9 cellular contexts compared by ENCODE assay signal in genomic region chr3:47443611-47443995, GRCh38. TPM values are rescaled to one million over a fixed set of nuclear protein-coding genes. Genes with fewer than 3 reads are reported as not detected.
A peak's percentile ranks its signal among the peaks of the same experiment; 100 is the strongest.
DNase-seq lines count a peak whose midpoint lies in the region; ATAC-seq, FAIRE-seq and TF ChIP-seq lines count a peak whose summit lies in the region.
"Had no signal": no experiment of that assay in that cellular context is flagged by ENCODE, and none has a peak within 500 bp of the region (broad histone marks: within the 10 kb centered on the region; RNA-seq: fewer than 3 reads in every experiment).

No MANE protein-coding gene starts in this region.

- intact Hi-C loops in HepG2 (cut with micrococcal nuclease; ENCODE audit: unreplicated experiment), result no loop called here
- intact Hi-C loops in stomach (cut with DNase I; ENCODE audit: low total_unique reads), result no loop called here

- H3K36me3 ChIP-seq in HUES6 (ENCODE audit: control insufficient read depth, insufficient read depth, low read length), result peaks cover 32% of the 10 kb centered on the region
- H3K36me3 ChIP-seq in bronchial epithelial cell (ENCODE audit: control insufficient read depth, insufficient read depth, low read length), result peaks cover 13% of the 10 kb centered on the region
- H3K36me3 ChIP-seq in HepG2 (replicated peaks in 1 of 2; ENCODE audit: control insufficient read depth in 1 of 2, insufficient read depth in 2 of 2, low read length in 2 of 2), result peaks cover 0 to 10% of the 10 kb centered on the region in 2 experiments; a peak in 4 of 5 replicates
- peaks cover 10 to 41% (median 34%) of the 10 kb centered on the region in 4 donors for H3K36me3 ChIP-seq in stomach

- POLR2A ChIA-PET in HepG2 (lab: Yijun Ruan, JAX), result interaction anchor here (0.6 to 5.9 kb wide), 14 partner anchors 9 to 161 kb away, joined by 3 to 34 read pairs (median 4); partner anchors contain the start of genes PTPN23 and SCAP

- peak; percentile 83 for DNase-seq in bronchial epithelial cell (ENCODE audit: low read depth)
- peak; percentile 87 for DNase-seq in HepG2 (ENCODE audit: low spot score)
- DNase-seq in stomach, result peak; percentile 53
- DNase-seq in stimulated activated naive CD4-positive, alpha-beta T cell treated with Interleukin-2 at 50 U/mL for 16 hours (lab: John Stamatoyannopoulos, UW), result no peak
- DNase-seq: NCI-H187 had no signal

- H3K27me3 ChIP-seq in HUES6 (ENCODE audit: control insufficient read depth, insufficient read depth, low read length), result no peaks in the 10 kb centered on the region
- H3K27me3 ChIP-seq in bronchial epithelial cell (ENCODE audit: control insufficient read depth, insufficient read depth, low read length), result no peaks in the 10 kb centered on the region
- H3K27me3 ChIP-seq in HepG2 (ENCODE audit: control insufficient read depth in 1 of 2, insufficient read depth in 2 of 2, low read length in 2 of 2), result no peaks in the 10 kb centered on the region
- no peaks in the 10 kb centered on the region for H3K27me3 ChIP-seq in stomach

- TF ChIP-seq EP300 in HepG2 (IDR thresholded peaks at IDR 0.05; ENCODE audit: low read depth in 2 of 2, low read length in 2 of 2) (peak in 1 of 2 experiments; percentile 46; a peak in 1 of 4 replicates), HepG2 (CRISPR knock-in tag; IDR thresholded peaks at IDR 0.05; ENCODE audit: borderline replicate concordance) (no peak), stomach (IDR thresholded peaks at IDR 0.05) (no peak)

- H3K9ac ChIP-seq in HUES6 (ENCODE audit: low read length) (peak overlapping the region; percentile 17), HepG2 (ENCODE audit: insufficient read depth, low read depth, low read length) (peak overlapping the region; percentile 66)

- in situ Hi-C loops in HepG2 (cut with HindIII; ENCODE audit: extremely low pct_ligation_motif_present, low pct_unique_long_range_greater_than_20kb), result no loop called here

- no peak overlapping the region for H3K4me3 ChIP-seq in HUES6 (ENCODE audit: low read depth, low read length)
- peak overlapping the region; percentile 2 for H3K4me3 ChIP-seq in bronchial epithelial cell (ENCODE audit: low read depth, low read length)
- H3K4me3 ChIP-seq in HepG2 (replicated peaks in 1 of 3; ENCODE audit: insufficient read depth in 1 of 3, low read depth in 2 of 3, low read length in 3 of 3), result peak overlapping the region; percentile 23 to 69 (median 39); a peak in 5 of 6 replicates
- H3K4me3 ChIP-seq in stomach, result no peak overlapping the region

- no peak for TF ChIP-seq RAD21 in HepG2 (CRISPR knock-in tag; IDR thresholded peaks at IDR 0.05)

- peak overlapping the region; percentile 96 for H3K4me2 ChIP-seq in HepG2 (ENCODE audit: low read depth, low read length)

- peak; percentile 86 for ATAC-seq in HepG2
- ATAC-seq in HG03097 (IDR thresholded peaks at IDR 0.05; ENCODE audit: low FRiP score, unreplicated experiment), result no peak
- no peak for ATAC-seq in GM19455 (IDR thresholded peaks at IDR 0.05; ENCODE audit: unreplicated experiment)
- ATAC-seq in GM21528 (IDR thresholded peaks at IDR 0.05; ENCODE audit: low FRiP score, unreplicated experiment), result no peak

- no TSS peak for BruUV-seq in HepG2 (replicated peaks; lab: Mats Ljungman, UMichigan)

- CTCF ChIA-PET in HepG2 (lab: Yijun Ruan, JAX; ENCODE audit: low intra/inter-chr PET ratio, low total read pairs), result interaction anchor here (1.2 kb wide), 1 partner anchor 32 kb away, joined by 4 read pairs; the partner anchor contains the start of gene SCAP

- no peak overlapping the region for H2AFZ ChIP-seq in HepG2 (ENCODE audit: low read length)

- no peak for TF ChIP-seq CTCF in bronchial epithelial cell (IDR thresholded peaks at IDR 0.05; ENCODE audit: insufficient read depth, low read length, severe bottlenecking)
- TF ChIP-seq CTCF in HepG2 (CRISPR knock-in tag; IDR thresholded peaks at IDR 0.05), result no peak
- TF ChIP-seq CTCF in stomach (IDR thresholded peaks at IDR 0.05), result no peak

- TF ChIP-seq POLR2A in HepG2 (IDR thresholded peaks at IDR 0.05; ENCODE audit: insufficient read depth in 1 of 2, low read depth in 2 of 2, low read length in 2 of 2) (peak in 1 of 2 experiments; percentile 45; a peak in 1 of 4 replicates), stomach (IDR thresholded peaks at IDR 0.05) (no peak)

- H3K27ac ChIP-seq in HUES6 (ENCODE audit: low read depth, low read length), result no peak overlapping the region; the same call in 1 of the 2 replicates
- H3K27ac ChIP-seq in HepG2 (ENCODE audit: extremely low read length, insufficient read depth, low read length), result peak overlapping the region; percentile 88
- H3K27ac ChIP-seq in stomach, result peak overlapping the region; percentile 60 to 87 (median 85)

- H4K20me1 ChIP-seq in HepG2 (ENCODE audit: insufficient read depth, low read length), result no peaks in the 10 kb centered on the region

- H3K4me1 ChIP-seq in HUES6 (ENCODE audit: control insufficient read depth, insufficient read depth, low read length) (peaks cover 12% of the 10 kb centered on the region), HepG2 (ENCODE audit: insufficient read depth, low read length) (peaks cover 54% of the 10 kb centered on the region), stomach (peaks cover 26 to 42% (median 34%) of the 10 kb centered on the region in 4 donors)

- H3K79me2 ChIP-seq in HepG2 (ENCODE audit: insufficient read depth, low read length), result peaks cover 49% of the 10 kb centered on the region

- WGBS in HepG2 (ENCODE audit: low lambda C conversion rate), result 0% methylated on average over 3 of the region's 5 CpGs
- WGBS in stomach, 5 donors, result 14 to 40% (median 25%) methylated on average over 5 of the region's 5 CpGs

- H3K9me3 ChIP-seq in HUES6 (ENCODE audit: control insufficient read depth, insufficient read depth, low read depth, low read length) (no peaks in the 10 kb centered on the region), HepG2 (ENCODE audit: low read length) (no peaks in the 10 kb centered on the region), stomach (no peaks in the 10 kb centered on the region)

- FAIRE-seq in bronchial epithelial cell (lab: Jason Lieb, UNC) (no peak), HepG2 (lab: Jason Lieb, UNC) (peak; percentile 76)

TF ChIP-seq in HepG2, 621 proteins besides CTCF, POLR2A, EP300 and RAD21 (continues in another document):
- TF ChIP-seq TOE1 (CRISPR knock-in tag; IDR thresholded peaks at IDR 0.05) (no peak), RBM22 (optimal IDR thresholded peaks at IDR 0.05; ENCODE audit: low read length) (no peak), ZNF672 (CRISPR knock-in tag; IDR thresholded peaks at IDR 0.05) (no peak), CREB1 (IDR thresholded peaks at IDR 0.05) (no peak), CREB1 (CRISPR knock-in tag; IDR thresholded peaks at IDR 0.05) (0 out of 2 replicates have a peak, but pooled peaks have one; percentile 10), SUZ12 (IDR thresholded peaks at IDR 0.05; ENCODE audit: low read depth, low read length) (no peak), NR1H2 (CRISPR knock-in tag; IDR thresholded peaks at IDR 0.05; ENCODE audit: borderline replicate concordance, low read depth) (no peak), ZMYM2 (CRISPR knock-in tag; IDR thresholded peaks at IDR 0.05) (no peak)
- TF ChIP-seq, protein P1, sequence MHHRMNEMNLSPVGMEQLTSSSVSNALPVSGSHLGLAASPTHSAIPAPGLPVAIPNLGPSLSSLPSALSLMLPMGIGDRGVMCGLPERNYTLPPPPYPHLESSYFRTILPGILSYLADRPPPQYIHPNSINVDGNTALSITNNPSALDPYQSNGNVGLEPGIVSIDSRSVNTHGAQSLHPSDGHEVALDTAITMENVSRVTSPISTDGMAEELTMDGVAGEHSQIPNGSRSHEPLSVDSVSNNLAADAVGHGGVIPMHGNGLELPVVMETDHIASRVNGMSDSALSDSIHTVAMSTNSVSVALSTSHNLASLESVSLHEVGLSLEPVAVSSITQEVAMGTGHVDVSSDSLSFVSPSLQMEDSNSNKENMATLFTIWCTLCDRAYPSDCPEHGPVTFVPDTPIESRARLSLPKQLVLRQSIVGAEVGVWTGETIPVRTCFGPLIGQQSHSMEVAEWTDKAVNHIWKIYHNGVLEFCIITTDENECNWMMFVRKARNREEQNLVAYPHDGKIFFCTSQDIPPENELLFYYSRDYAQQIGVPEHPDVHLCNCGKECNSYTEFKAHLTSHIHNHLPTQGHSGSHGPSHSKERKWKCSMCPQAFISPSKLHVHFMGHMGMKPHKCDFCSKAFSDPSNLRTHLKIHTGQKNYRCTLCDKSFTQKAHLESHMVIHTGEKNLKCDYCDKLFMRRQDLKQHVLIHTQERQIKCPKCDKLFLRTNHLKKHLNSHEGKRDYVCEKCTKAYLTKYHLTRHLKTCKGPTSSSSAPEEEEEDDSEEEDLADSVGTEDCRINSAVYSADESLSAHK (CRISPR knock-in tag; IDR thresholded peaks at IDR 0.05; ENCODE audit: borderline replicate concordance), result no peak

RNA-seq across cellular contexts. Expression of gene SCAP, which starts 32.1 kb away (rescaled TPM):
- total RNA-seq in bronchial epithelial cell (55.0 and 78.6 TPM in 2 replicates), HepG2 (2016; rRNA removed; fragmentation: Illumina TruSeq; extraction: Trizol) (24.0 and 53.3 TPM in 2 replicates), stomach (100 to 1,000 TPM in 1 of 5 donors, 10 to 100 TPM in 4; 44.9 to 223 (median 56.2) TPM)
- 52.3 and 54.3 TPM in 2 replicates for total RNA-seq in HepG2 (2016; cell fraction: cytosol; rRNA removed; fragmentation: Illumina TruSeq; extraction: Trizol; ENCODE audit: low read depth)
- 21.9 and 52.8 TPM in 2 replicates for total RNA-seq in HepG2 (2016; cell fraction: insoluble cytoplasmic fraction; rRNA removed; fragmentation: Illumina TruSeq; extraction: Trizol)
- 34.5 and 35.0 TPM in 2 replicates for total RNA-seq in HepG2 (2016; cell fraction: membrane; rRNA removed; fragmentation: Illumina TruSeq; extraction: Trizol)
- total RNA-seq in HepG2 (2016; cell fraction: nucleus; rRNA removed; fragmentation: Illumina TruSeq; extraction: Trizol), result 54.5 and 63.6 TPM in 2 replicates
- polyA plus RNA-seq in HepG2 (2011; rRNA removed) (40.4 and 58.7 TPM in 2 replicates), stomach (10 to 100 TPM; 15.6 to 30.3 (median 24.0) TPM)
- polyA plus RNA-seq in HepG2 (2011; cell fraction: cytosol; rRNA removed), result 31.5 and 35.0 TPM in 2 replicates
- polyA plus RNA-seq in HepG2 (2011; cell fraction: nucleus; rRNA removed), result 134 and 142 TPM in 2 replicates
- 70.2 and 73.6 TPM in 2 replicates for polyA plus RNA-seq in HepG2 (2012)
- polyA plus RNA-seq in HepG2 (2016; cell fraction: cytosol; fragmentation: Illumina TruSeq; extraction: Trizol; ENCODE audit: low read depth), result 6.4 and 7.0 TPM in 2 replicates
- polyA plus RNA-seq in HepG2 (2016; cell fraction: insoluble cytoplasmic fraction; fragmentation: Illumina TruSeq; extraction: Trizol; ENCODE audit: low read depth), result 18.1 and 20.4 TPM in 2 replicates
- polyA plus RNA-seq in HepG2 (2016; cell fraction: membrane; fragmentation: Illumina TruSeq; extraction: Trizol; ENCODE audit: low read depth), result 15.1 and 16.0 TPM in 2 replicates
- polyA plus RNA-seq in HepG2 (2016; cell fraction: nucleus; fragmentation: Illumina TruSeq; extraction: Trizol; ENCODE audit: insufficient read depth, low read depth), result 85.3 and 87.4 TPM in 2 replicates
- polyA minus RNA-seq in HepG2 (2011; rRNA and poly(A)+ RNA removed; ENCODE audit: low replicate concordance), result 122 and 226 TPM in 2 replicates
- 53.2 and 65.6 TPM in 2 replicates for polyA minus RNA-seq in HepG2 (2011; cell fraction: cytosol; rRNA and poly(A)+ RNA removed)
- polyA minus RNA-seq in HepG2 (2011; cell fraction: nucleus; rRNA and poly(A)+ RNA removed), result 49.2 and 66.6 TPM in 2 replicates

Comparison
In these comparisons a context has a peak if more than half of its experiments do, and no peak if none do; other contexts are left out.
1. H3K4me3 ChIP-seq: peak in bronchial epithelial cell (single experiment) and HepG2 (3 of 3); none in HUES6 (single experiment) and stomach (0 of 4).